Comparison of ENCODE assay signal across 8 cellular contexts in genomic region chr2:235666240-235666781, GRCh38.
DNase-seq lines count a peak whose midpoint lies in the region; ATAC-seq and TF ChIP-seq lines count a peak whose summit lies in the region.

No MANE protein-coding gene starts in this region.

- H3K36me3 Mint-ChIP-seq in activated T-cell treated with anti-CD3 and anti-CD28 coated beads, Interleukin-2, amount 50 U/mL, for 4 hours (ENCODE audit: insufficient read depth) = no peaks in the 10 kb centered on the region
- H3K36me3 Mint-ChIP-seq in activated T-cell treated with anti-CD3 and anti-CD28 coated beads, Interleukin-2, amount 50 U/mL, for 24 hours (ENCODE audit: low read depth) = no peaks in the 10 kb centered on the region

- DNase-seq in activated T-cell treated with anti-CD3 and anti-CD28 coated beads, Interleukin-2, amount 50 U/mL, for 4 hours = no peak
- no peak for DNase-seq in activated T-cell treated with anti-CD3 and anti-CD28 coated beads, Interleukin-2, amount 50 U/mL, for 24 hours
- DNase-seq in NCI-H69 (lab: John Stamatoyannopoulos, UW) (peak; percentile 87), dermis microvascular lymphatic vessel endothelial cell (ENCODE audit: low read depth in 2 of 2) (peak; percentile 81 to 82), left colon (no peak), testis (peak; percentile 72), NOMO-1 treated with dmso at 0.1 percent for 144 hours (lab: John Stamatoyannopoulos, UW; ENCODE audit: unreplicated experiment) (no peak)

- TF ChIP-seq CTCF in testis (IDR thresholded peaks at IDR 0.05) = peak in 1 of 3 experiments; percentile 29

- H3K27me3 Mint-ChIP-seq in activated T-cell treated with anti-CD3 and anti-CD28 coated beads, Interleukin-2, amount 50 U/mL, for 4 hours (ENCODE audit: low read depth) = peaks cover 56% of the 10 kb centered on the region
- H3K27me3 Mint-ChIP-seq in activated T-cell treated with anti-CD3 and anti-CD28 coated beads, Interleukin-2, amount 50 U/mL, for 24 hours = peaks cover 69% of the 10 kb centered on the region

- H3K4me3 Mint-ChIP-seq in activated T-cell treated with anti-CD3 and anti-CD28 coated beads, Interleukin-2, amount 50 U/mL, for 4 hours = peak overlapping the region; percentile 20
- no peak overlapping the region for H3K4me3 Mint-ChIP-seq in activated T-cell treated with anti-CD3 and anti-CD28 coated beads, Interleukin-2, amount 50 U/mL, for 24 hours

- H3K27ac ChIP-seq in testis = no peak overlapping the region

- peaks cover 4% of the 10 kb centered on the region for H3K4me1 Mint-ChIP-seq in activated T-cell treated with anti-CD3 and anti-CD28 coated beads, Interleukin-2, amount 50 U/mL, for 4 hours (ENCODE audit: low read depth)
- H3K4me1 Mint-ChIP-seq in activated T-cell treated with anti-CD3 and anti-CD28 coated beads, Interleukin-2, amount 50 U/mL, for 24 hours (ENCODE audit: low read depth) = peaks cover 7% of the 10 kb centered on the region

- no peak overlapping the region for H3K4me3 ChIP-seq in testis

- no peaks in the 10 kb centered on the region for H3K27me3 ChIP-seq in testis

- no peak overlapping the region for H3K27ac Mint-ChIP-seq in activated T-cell treated with anti-CD3 and anti-CD28 coated beads, Interleukin-2, amount 50 U/mL, for 24 hours

- TF ChIP-seq POLR2A in testis (IDR thresholded peaks at IDR 0.05) = no peak

- no peaks in the 10 kb centered on the region for H3K9me3 ChIP-seq in testis

- intact Hi-C loops in left colon (cut with DNase I, micrococcal nuclease) (no loop called here), testis (cut with DNase I; ENCODE audit: low total_unique reads) (no loop called here)

- no peak for ATAC-seq in activated T-cell treated with anti-CD3 and anti-CD28 coated beads, Interleukin-2, amount 50 U/mL, for 4 hours
- ATAC-seq in left colon = peak; percentile 46
- ATAC-seq in GM18520 (IDR thresholded peaks at IDR 0.05; ENCODE audit: unreplicated experiment) = no peak

- H3K9me3 Mint-ChIP-seq in activated T-cell treated with anti-CD3 and anti-CD28 coated beads, Interleukin-2, amount 50 U/mL, for 4 hours = no peaks in the 10 kb centered on the region
- H3K9me3 Mint-ChIP-seq in activated T-cell treated with anti-CD3 and anti-CD28 coated beads, Interleukin-2, amount 50 U/mL, for 24 hours = no peaks in the 10 kb centered on the region

- 0 to 3% methylated on average over 4 of the region's 4 CpGs for WGBS in testis, 2 donors

- peaks cover 6% of the 10 kb centered on the region for H3K4me1 ChIP-seq in testis

- no peaks in the 10 kb centered on the region for H3K36me3 ChIP-seq in testis (ENCODE audit: low read depth, missing control alignments)

Comparison
In these comparisons a context has a peak if more than half of its experiments do, and no peak if none do; other contexts are left out.
1. DNase-seq: peak in NCI-H69 (single experiment), dermis microvascular lymphatic vessel endothelial cell (2 of 2) and testis (single experiment); none in activated T-cell treated with anti-CD3 and anti-CD28 coated beads, Interleukin-2, amount 50 U/mL, for 4 hours (single experiment), activated T-cell treated with anti-CD3 and anti-CD28 coated beads, Interleukin-2, amount 50 U/mL, for 24 hours (single experiment), left colon (0 of 2) and NOMO-1 treated with dmso at 0.1 percent for 144 hours (single experiment).